Comparison of ENCODE assay signal across 1 cellular context in genomic region chr11:32435511-32435946, GRCh38.
TF ChIP-seq lines count a peak whose summit lies in the region.

WT1 (minus strand) TSS chr11:32435539.

TF ChIP-seq in K562, 482 proteins besides CTCF, POLR2A, EP300 and RAD21 (continued from another document and continues in another):
- TF ChIP-seq, protein P1, sequence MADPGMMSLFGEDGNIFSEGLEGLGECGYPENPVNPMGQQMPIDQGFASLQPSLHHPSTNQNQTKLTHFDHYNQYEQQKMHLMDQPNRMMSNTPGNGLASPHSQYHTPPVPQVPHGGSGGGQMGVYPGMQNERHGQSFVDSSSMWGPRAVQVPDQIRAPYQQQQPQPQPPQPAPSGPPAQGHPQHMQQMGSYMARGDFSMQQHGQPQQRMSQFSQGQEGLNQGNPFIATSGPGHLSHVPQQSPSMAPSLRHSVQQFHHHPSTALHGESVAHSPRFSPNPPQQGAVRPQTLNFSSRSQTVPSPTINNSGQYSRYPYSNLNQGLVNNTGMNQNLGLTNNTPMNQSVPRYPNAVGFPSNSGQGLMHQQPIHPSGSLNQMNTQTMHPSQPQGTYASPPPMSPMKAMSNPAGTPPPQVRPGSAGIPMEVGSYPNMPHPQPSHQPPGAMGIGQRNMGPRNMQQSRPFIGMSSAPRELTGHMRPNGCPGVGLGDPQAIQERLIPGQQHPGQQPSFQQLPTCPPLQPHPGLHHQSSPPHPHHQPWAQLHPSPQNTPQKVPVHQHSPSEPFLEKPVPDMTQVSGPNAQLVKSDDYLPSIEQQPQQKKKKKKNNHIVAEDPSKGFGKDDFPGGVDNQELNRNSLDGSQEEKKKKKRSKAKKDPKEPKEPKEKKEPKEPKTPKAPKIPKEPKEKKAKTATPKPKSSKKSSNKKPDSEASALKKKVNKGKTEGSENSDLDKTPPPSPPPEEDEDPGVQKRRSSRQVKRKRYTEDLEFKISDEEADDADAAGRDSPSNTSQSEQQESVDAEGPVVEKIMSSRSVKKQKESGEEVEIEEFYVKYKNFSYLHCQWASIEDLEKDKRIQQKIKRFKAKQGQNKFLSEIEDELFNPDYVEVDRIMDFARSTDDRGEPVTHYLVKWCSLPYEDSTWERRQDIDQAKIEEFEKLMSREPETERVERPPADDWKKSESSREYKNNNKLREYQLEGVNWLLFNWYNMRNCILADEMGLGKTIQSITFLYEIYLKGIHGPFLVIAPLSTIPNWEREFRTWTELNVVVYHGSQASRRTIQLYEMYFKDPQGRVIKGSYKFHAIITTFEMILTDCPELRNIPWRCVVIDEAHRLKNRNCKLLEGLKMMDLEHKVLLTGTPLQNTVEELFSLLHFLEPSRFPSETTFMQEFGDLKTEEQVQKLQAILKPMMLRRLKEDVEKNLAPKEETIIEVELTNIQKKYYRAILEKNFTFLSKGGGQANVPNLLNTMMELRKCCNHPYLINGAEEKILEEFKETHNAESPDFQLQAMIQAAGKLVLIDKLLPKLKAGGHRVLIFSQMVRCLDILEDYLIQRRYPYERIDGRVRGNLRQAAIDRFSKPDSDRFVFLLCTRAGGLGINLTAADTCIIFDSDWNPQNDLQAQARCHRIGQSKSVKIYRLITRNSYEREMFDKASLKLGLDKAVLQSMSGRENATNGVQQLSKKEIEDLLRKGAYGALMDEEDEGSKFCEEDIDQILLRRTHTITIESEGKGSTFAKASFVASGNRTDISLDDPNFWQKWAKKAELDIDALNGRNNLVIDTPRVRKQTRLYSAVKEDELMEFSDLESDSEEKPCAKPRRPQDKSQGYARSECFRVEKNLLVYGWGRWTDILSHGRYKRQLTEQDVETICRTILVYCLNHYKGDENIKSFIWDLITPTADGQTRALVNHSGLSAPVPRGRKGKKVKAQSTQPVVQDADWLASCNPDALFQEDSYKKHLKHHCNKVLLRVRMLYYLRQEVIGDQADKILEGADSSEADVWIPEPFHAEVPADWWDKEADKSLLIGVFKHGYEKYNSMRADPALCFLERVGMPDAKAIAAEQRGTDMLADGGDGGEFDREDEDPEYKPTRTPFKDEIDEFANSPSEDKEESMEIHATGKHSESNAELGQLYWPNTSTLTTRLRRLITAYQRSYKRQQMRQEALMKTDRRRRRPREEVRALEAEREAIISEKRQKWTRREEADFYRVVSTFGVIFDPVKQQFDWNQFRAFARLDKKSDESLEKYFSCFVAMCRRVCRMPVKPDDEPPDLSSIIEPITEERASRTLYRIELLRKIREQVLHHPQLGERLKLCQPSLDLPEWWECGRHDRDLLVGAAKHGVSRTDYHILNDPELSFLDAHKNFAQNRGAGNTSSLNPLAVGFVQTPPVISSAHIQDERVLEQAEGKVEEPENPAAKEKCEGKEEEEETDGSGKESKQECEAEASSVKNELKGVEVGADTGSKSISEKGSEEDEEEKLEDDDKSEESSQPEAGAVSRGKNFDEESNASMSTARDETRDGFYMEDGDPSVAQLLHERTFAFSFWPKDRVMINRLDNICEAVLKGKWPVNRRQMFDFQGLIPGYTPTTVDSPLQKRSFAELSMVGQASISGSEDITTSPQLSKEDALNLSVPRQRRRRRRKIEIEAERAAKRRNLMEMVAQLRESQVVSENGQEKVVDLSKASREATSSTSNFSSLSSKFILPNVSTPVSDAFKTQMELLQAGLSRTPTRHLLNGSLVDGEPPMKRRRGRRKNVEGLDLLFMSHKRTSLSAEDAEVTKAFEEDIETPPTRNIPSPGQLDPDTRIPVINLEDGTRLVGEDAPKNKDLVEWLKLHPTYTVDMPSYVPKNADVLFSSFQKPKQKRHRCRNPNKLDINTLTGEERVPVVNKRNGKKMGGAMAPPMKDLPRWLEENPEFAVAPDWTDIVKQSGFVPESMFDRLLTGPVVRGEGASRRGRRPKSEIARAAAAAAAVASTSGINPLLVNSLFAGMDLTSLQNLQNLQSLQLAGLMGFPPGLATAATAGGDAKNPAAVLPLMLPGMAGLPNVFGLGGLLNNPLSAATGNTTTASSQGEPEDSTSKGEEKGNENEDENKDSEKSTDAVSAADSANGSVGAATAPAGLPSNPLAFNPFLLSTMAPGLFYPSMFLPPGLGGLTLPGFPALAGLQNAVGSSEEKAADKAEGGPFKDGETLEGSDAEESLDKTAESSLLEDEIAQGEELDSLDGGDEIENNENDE (IDR thresholded peaks at IDR 0.05; ENCODE audit: low read depth, low read length): no peak
- TF ChIP-seq, protein P2, sequence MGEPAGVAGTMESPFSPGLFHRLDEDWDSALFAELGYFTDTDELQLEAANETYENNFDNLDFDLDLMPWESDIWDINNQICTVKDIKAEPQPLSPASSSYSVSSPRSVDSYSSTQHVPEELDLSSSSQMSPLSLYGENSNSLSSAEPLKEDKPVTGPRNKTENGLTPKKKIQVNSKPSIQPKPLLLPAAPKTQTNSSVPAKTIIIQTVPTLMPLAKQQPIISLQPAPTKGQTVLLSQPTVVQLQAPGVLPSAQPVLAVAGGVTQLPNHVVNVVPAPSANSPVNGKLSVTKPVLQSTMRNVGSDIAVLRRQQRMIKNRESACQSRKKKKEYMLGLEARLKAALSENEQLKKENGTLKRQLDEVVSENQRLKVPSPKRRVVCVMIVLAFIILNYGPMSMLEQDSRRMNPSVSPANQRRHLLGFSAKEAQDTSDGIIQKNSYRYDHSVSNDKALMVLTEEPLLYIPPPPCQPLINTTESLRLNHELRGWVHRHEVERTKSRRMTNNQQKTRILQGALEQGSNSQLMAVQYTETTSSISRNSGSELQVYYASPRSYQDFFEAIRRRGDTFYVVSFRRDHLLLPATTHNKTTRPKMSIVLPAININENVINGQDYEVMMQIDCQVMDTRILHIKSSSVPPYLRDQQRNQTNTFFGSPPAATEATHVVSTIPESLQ (CRISPR knock-in tag; IDR thresholded peaks at IDR 0.05): peak; percentile 70; the same call in 1 of the 2 replicates
- TF ChIP-seq SIRT6 (IDR thresholded peaks at IDR 0.05; ENCODE audit: low read depth, low read length) (no peak), ZNF696 (CRISPR knock-in tag; conservative IDR thresholded peaks at IDR 0.05) (no peak), ZFP30 (CRISPR knock-in tag; IDR thresholded peaks at IDR 0.05; ENCODE audit: borderline replicate concordance) (no peak), MCM2 (IDR thresholded peaks at IDR 0.05; ENCODE audit: low read depth) (no peak), ETV5 (CRISPR knock-in tag; IDR thresholded peaks at IDR 0.05; ENCODE audit: low read depth) (peak; percentile 16; the same call in 1 of the 2 replicates), GTF2B (IDR thresholded peaks at IDR 0.05; ENCODE audit: extremely low read depth, insufficient read length) (no peak), FIP1L1 (IDR thresholded peaks at IDR 0.05; ENCODE audit: low read depth, low read length, poor library complexity, severe bottlenecking) (peak; percentile 36), TAL1 (IDR thresholded peaks at IDR 0.05) (no peak), BMI1 (IDR thresholded peaks at IDR 0.05; ENCODE audit: low read length) (no peak), TRIM24 (IDR thresholded peaks at IDR 0.05) (peak in 1 of 2 experiments; percentile 48; a peak in 1 of 4 replicates), CEBPZ (IDR thresholded peaks at IDR 0.05; ENCODE audit: borderline replicate concordance, low read depth, low read length) (no peak), ZBTB1 (CRISPR knock-in tag; IDR thresholded peaks at IDR 0.05; ENCODE audit: borderline replicate concordance, low read depth) (no peak), UBTF (IDR thresholded peaks at IDR 0.05; ENCODE audit: borderline replicate concordance in 1 of 2, low read depth in 2 of 2, low read length in 2 of 2) (peak; percentile 43 to 88; a peak in 2 of 4 replicates), TFE3 (CRISPR knock-in tag; IDR thresholded peaks at IDR 0.05) (no peak), ZNF282 (CRISPR knock-in tag; IDR thresholded peaks at IDR 0.05) (no peak)
- TF ChIP-seq, protein P3, sequence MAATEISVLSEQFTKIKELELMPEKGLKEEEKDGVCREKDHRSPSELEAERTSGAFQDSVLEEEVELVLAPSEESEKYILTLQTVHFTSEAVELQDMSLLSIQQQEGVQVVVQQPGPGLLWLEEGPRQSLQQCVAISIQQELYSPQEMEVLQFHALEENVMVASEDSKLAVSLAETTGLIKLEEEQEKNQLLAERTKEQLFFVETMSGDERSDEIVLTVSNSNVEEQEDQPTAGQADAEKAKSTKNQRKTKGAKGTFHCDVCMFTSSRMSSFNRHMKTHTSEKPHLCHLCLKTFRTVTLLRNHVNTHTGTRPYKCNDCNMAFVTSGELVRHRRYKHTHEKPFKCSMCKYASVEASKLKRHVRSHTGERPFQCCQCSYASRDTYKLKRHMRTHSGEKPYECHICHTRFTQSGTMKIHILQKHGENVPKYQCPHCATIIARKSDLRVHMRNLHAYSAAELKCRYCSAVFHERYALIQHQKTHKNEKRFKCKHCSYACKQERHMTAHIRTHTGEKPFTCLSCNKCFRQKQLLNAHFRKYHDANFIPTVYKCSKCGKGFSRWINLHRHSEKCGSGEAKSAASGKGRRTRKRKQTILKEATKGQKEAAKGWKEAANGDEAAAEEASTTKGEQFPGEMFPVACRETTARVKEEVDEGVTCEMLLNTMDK (IDR thresholded peaks at IDR 0.05; ENCODE audit: borderline replicate concordance, insufficient read depth, low read depth, low read length, poor library complexity, severe bottlenecking): peak; percentile 71
- TF ChIP-seq, protein P4, sequence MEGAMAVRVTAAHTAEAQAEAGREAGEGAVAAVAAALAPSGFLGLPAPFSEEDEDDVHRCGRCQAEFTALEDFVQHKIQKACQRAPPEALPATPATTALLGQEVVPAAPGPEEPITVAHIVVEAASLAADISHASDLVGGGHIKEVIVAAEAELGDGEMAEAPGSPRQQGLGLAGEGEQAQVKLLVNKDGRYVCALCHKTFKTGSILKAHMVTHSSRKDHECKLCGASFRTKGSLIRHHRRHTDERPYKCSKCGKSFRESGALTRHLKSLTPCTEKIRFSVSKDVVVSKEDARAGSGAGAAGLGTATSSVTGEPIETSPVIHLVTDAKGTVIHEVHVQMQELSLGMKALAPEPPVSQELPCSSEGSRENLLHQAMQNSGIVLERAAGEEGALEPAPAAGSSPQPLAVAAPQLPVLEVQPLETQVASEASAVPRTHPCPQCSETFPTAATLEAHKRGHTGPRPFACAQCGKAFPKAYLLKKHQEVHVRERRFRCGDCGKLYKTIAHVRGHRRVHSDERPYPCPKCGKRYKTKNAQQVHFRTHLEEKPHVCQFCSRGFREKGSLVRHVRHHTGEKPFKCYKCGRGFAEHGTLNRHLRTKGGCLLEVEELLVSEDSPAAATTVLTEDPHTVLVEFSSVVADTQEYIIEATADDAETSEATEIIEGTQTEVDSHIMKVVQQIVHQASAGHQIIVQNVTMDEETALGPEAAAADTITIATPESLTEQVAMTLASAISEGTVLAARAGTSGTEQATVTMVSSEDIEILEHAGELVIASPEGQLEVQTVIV (CRISPR knock-in tag; IDR thresholded peaks at IDR 0.05; ENCODE audit: borderline replicate concordance): no peak
- TF ChIP-seq, protein P5, sequence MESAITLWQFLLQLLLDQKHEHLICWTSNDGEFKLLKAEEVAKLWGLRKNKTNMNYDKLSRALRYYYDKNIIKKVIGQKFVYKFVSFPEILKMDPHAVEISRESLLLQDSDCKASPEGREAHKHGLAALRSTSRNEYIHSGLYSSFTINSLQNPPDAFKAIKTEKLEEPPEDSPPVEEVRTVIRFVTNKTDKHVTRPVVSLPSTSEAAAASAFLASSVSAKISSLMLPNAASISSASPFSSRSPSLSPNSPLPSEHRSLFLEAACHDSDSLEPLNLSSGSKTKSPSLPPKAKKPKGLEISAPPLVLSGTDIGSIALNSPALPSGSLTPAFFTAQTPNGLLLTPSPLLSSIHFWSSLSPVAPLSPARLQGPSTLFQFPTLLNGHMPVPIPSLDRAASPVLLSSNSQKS (CRISPR knock-in tag; IDR thresholded peaks at IDR 0.05): no peak
